In the genomic region with DNA sequence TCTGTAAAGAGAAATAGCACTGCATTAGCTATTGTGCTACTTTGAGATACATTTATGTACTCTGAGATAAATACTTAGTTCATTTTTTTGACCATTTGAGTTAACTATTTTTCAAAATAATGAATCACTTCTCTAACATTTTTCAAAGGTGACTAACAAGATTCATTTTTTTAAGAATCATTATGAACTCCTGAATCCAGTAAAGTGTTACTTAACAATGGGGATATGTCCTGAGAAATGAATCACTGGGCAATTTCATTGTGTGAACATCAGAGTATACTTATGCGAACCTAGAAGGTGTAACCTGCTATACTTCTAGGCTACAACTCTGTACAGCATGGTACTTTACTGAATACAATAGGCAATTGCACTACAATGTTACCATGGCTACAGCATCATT, we compare ENCODE assay signal across 15 cellular contexts.
DNase-seq lines count a peak whose midpoint lies in the region.
"Had no signal": no experiment of that assay in that cellular context is flagged by ENCODE, and none has a peak within 500 bp of the region (broad histone marks: within the 10 kb centered on the region; RNA-seq: fewer than 3 reads in every experiment).

No MANE protein-coding gene starts in this region.

- peak; percentile 2 for DNase-seq in EL
- peak; percentile 62 for DNase-seq in LHCN-M2 (ENCODE audit: low read depth)
- peak; percentile 7 for DNase-seq in astrocyte of the hippocampus (ENCODE audit: low read depth, low spot score)
- DNase-seq in kidney tubule cell (ENCODE audit: low spot score): peak; percentile 26
- no peak for DNase-seq in T-helper 9 cell
- DNase-seq in NCI-H1105 (lab: John Stamatoyannopoulos, UW): no peak
- no peak for DNase-seq in NOMO-1 (lab: John Stamatoyannopoulos, UW; ENCODE audit: unreplicated experiment in 2 of 2)
- DNase-seq: CD8-positive, alpha-beta T cell; Karpas-422; MV-4-11; NCI-H1436 treated with DMSO at 0.1 percent for 48 hours; NCI-H2081 treated with DMSO at 0.1 percent for 48 hours; NCI-H345; NCI-H69; SHP77 treated with DMSO at 0.1 percent for 48 hours had no signal

Comparison
In these comparisons a context has a peak if more than half of its experiments do, and no peak if none do; other contexts are left out.
1. DNase-seq: peak in EL (single experiment), LHCN-M2 (single experiment), astrocyte of the hippocampus (single experiment) and kidney tubule cell (single experiment); none in T-helper 9 cell (single experiment), NCI-H1105 (single experiment) and NOMO-1 (0 of 2).